Comparison of ENCODE assay signal across 14 cellular contexts in the genomic region with DNA sequence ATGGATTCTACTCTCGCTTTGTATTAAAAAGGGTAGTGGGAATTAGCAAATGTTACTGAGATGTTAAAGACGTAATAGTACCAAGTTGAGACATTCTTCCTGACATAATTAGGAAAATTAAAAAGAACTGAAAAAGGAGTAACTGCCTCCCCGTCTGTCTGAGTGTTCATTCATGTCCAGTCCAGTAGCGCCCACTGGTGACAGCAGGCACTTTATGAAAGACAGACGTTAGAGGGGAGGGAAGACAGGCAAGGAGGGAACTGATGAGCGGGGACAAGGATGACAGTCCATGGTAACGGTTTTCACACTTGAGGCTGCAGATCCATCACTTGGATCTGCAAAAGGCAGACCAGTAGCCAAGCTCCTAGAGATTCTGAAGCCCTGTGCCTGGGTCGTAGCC.
DNase-seq lines count a peak whose midpoint lies in the region; ATAC-seq, FAIRE-seq and TF ChIP-seq lines count a peak whose summit lies in the region.
"Had no signal": no experiment of that assay in that cellular context is flagged by ENCODE, and none has a peak within 500 bp of the region (broad histone marks: within the 10 kb centered on the region; RNA-seq: fewer than 3 reads in every experiment).

No MANE protein-coding gene starts in this region.

- no peak overlapping the region for H3K4me2 ChIP-seq in HepG2 (ENCODE audit: low read depth, low read length)

- no peaks in the 10 kb centered on the region; a peak in 1 of 5 replicates for H3K27me3 ChIP-seq in HepG2 (ENCODE audit: control insufficient read depth in 1 of 2, insufficient read depth in 2 of 2, low read length in 2 of 2)
- no peaks in the 10 kb centered on the region for H3K27me3 ChIP-seq in right lobe of liver

- in situ Hi-C loops in HepG2 (cut with HindIII; ENCODE audit: extremely low pct_ligation_motif_present, low pct_unique_long_range_greater_than_20kb), result no loop called here

- WGBS in HepG2 (ENCODE audit: low lambda C conversion rate), result 4% methylated on average over 8 of the region's 8 CpGs
- 49% methylated on average over 8 of the region's 8 CpGs for WGBS in right lobe of liver (ENCODE audit: insufficient coverage, low coverage, low lambda C conversion rate, missing lambda C conversion rate)

- no peaks in the 10 kb centered on the region for H3K79me2 ChIP-seq in HepG2 (ENCODE audit: insufficient read depth, low read length)

- no peak for FAIRE-seq in HepG2 (lab: Jason Lieb, UNC)
- FAIRE-seq: small intestine had no signal

- intact Hi-C loops in HepG2 (cut with micrococcal nuclease; ENCODE audit: unreplicated experiment) (loop anchor here (1.0 kb wide), 1 partner anchor 328 kb away; no protein-coding TSS in a partner anchor), right lobe of liver (cut with DNase I) (no loop called here)

- H3K4me3 ChIP-seq in HepG2 (replicated peaks in 1 of 3; ENCODE audit: insufficient read depth in 1 of 3, low read depth in 2 of 3, low read length in 3 of 3), result no peak overlapping the region
- no peak overlapping the region for H3K4me3 ChIP-seq in right lobe of liver
- H3K4me3 ChIP-seq in NB4 (ENCODE audit: low read depth, low read length), result no peak overlapping the region

- H4K20me1 ChIP-seq in HepG2 (ENCODE audit: insufficient read depth, low read length), result no peaks in the 10 kb centered on the region

- POLR2A ChIA-PET in HepG2 (lab: Yijun Ruan, JAX), result no interaction called here

- peak; percentile 66 for TF ChIP-seq CTCF in HepG2 (CRISPR knock-in tag; IDR thresholded peaks at IDR 0.05)
- no peak for TF ChIP-seq CTCF in right lobe of liver (IDR thresholded peaks at IDR 0.05)
- TF ChIP-seq CTCF in NB4 (IDR thresholded peaks at IDR 0.05; ENCODE audit: low read depth, low read length), result peak; percentile 22

- H3K36me3 ChIP-seq in HepG2 (replicated peaks in 1 of 2; ENCODE audit: control insufficient read depth in 1 of 2, insufficient read depth in 2 of 2, low read length in 2 of 2), result no peaks in the 10 kb centered on the region
- no peaks in the 10 kb centered on the region for H3K36me3 ChIP-seq in right lobe of liver

- peak; percentile 59; the same call in 1 of the 3 replicates for ATAC-seq in HepG2
- ATAC-seq in right lobe of liver, result no peak
- no peak for ATAC-seq in GM21786 (IDR thresholded peaks at IDR 0.05; ENCODE audit: unreplicated experiment)
- no peak for ATAC-seq in HG03432 (IDR thresholded peaks at IDR 0.05; ENCODE audit: unreplicated experiment)

- TF ChIP-seq POLR2A in HepG2 (IDR thresholded peaks at IDR 0.05; ENCODE audit: insufficient read depth in 1 of 2, low read depth in 2 of 2, low read length in 2 of 2), result no peak
- no peak for TF ChIP-seq POLR2A in right lobe of liver (IDR thresholded peaks at IDR 0.05)
- TF ChIP-seq POLR2A in NB4 (IDR thresholded peaks at IDR 0.05; ENCODE audit: extremely low read depth, insufficient read length), result no peak

- H3K27ac ChIP-seq in HepG2 (ENCODE audit: extremely low read length, insufficient read depth, low read length) (no peak overlapping the region), right lobe of liver (no peak overlapping the region)

- H3K9me3 ChIP-seq in HepG2 (ENCODE audit: low read length) (no peaks in the 10 kb centered on the region), right lobe of liver (no peaks in the 10 kb centered on the region)

- H3K4me1 ChIP-seq in HepG2 (ENCODE audit: insufficient read depth, low read length) (no peaks in the 10 kb centered on the region), right lobe of liver (no peaks in the 10 kb centered on the region)

- no peak overlapping the region for H2AFZ ChIP-seq in HepG2 (ENCODE audit: low read length)

- DNase-seq in HepG2 (ENCODE audit: low spot score) (peak; percentile 34), right lobe of liver (no peak), NB4 (ENCODE audit: low read depth) (peak; percentile 33), dermis blood vessel endothelial cell (peak; percentile 78), iPS-NIHi7 (ENCODE audit: extremely low spot score) (no peak), hippocampal formation (lab: John Stamatoyannopoulos, UW) (no peak)
- DNase-seq: activated CD4-positive, alpha-beta T cell treated with anti-CD3 and anti-CD28 coated beads, Interleukin-2, amount 10 ng/mL, durations not matched to agents 24 days and 14 days; activated naive CD4-positive, alpha-beta T cell treated with anti-CD3 and anti-CD28 coated beads, Interleukin-2, amount 10 ng/mL, durations not matched to agents 7 days and 5 days; C1 segment of cervical spinal cord; effector memory CD4-positive, alpha-beta T cell; NCI-H2029 treated with DMSO at 0.1 percent for 48 hours; small intestine had no signal

- H3K9ac ChIP-seq in HepG2 (ENCODE audit: insufficient read depth, low read depth, low read length), result no peak overlapping the region

- no peak for TF ChIP-seq RAD21 in HepG2 (CRISPR knock-in tag; IDR thresholded peaks at IDR 0.05)

- BruUV-seq in HepG2 (replicated peaks; lab: Mats Ljungman, UMichigan), result no TSS peak

- CTCF ChIA-PET in HepG2 (lab: Yijun Ruan, JAX; ENCODE audit: low intra/inter-chr PET ratio, low total read pairs), result interaction anchor here (1.7 kb wide), 1 partner anchor 328 kb away, joined by 12 read pairs; a partner anchor contains a TSS

- TF ChIP-seq EP300 in HepG2 (IDR thresholded peaks at IDR 0.05; ENCODE audit: low read depth in 2 of 2, low read length in 2 of 2), result no peak
- no peak for TF ChIP-seq EP300 in HepG2 (CRISPR knock-in tag; IDR thresholded peaks at IDR 0.05; ENCODE audit: borderline replicate concordance)

TF ChIP-seq in HepG2, 621 proteins besides CTCF, POLR2A, EP300 and RAD21:
- no peak for TF ChIP-seq NR2F1 (CRISPR knock-in tag; IDR thresholded peaks at IDR 0.05)
- peak; percentile 61 for TF ChIP-seq SMC3 (IDR thresholded peaks at IDR 0.05; ENCODE audit: low read length)
- peak; percentile 82 for TF ChIP-seq STAG1 (CRISPR knock-in tag; IDR thresholded peaks at IDR 0.05)

Comparison
In these comparisons a context has a peak if more than half of its experiments do, and no peak if none do; other contexts are left out.
1. DNase-seq: peak in HepG2 (single experiment), NB4 (single experiment) and dermis blood vessel endothelial cell (single experiment); none in right lobe of liver (0 of 3), iPS-NIHi7 (single experiment) and hippocampal formation (0 of 2).
2. CTCF ChIP-seq: peak in HepG2 (single experiment) and NB4 (single experiment); none in right lobe of liver (0 of 4).